Comparison of ENCODE assay signal across 30 cellular contexts in genomic region chr2:191951832-191952231, GRCh38.
"Had no signal": no experiment of that assay in that cellular context is flagged by ENCODE, and none has a peak within 500 bp of the region (broad histone marks: within the 10 kb centered on the region; RNA-seq: fewer than 3 reads in every experiment).

No MANE protein-coding gene starts in this region.

- H3K9ac ChIP-seq: parathyroid adenoma had no signal

- H3K27ac ChIP-seq: breast epithelium, colonic mucosa, gastrocnemius medialis, hepatocyte, parathyroid adenoma, right lobe of liver, skin epidermis, thoracic aorta, upper lobe of left lung, vagina had no signal

- H3K4me1 ChIP-seq: breast epithelium, colonic mucosa, gastrocnemius medialis, parathyroid adenoma, right lobe of liver, vagina had no signal

- H3K27me3 Mint-ChIP-seq: memory B cell had no signal

- H3K4me3 Mint-ChIP-seq: activated CD4-positive, alpha-beta T cell treated with anti-CD3 and anti-CD28 coated beads for 36 hours; activated T-cell treated with anti-CD3 and anti-CD28 coated beads, Interleukin-2, amount 50 U/mL, for 72 hours; central memory CD8-positive, alpha-beta T cell; memory B cell; naive thymus-derived CD8-positive, alpha-beta T cell; neural crest cell; stimulated activated naive CD8-positive, alpha-beta T cell treated with anti-CD3 and anti-CD28 coated beads, Interleukin-15, Interleukin-2, amounts not matched to agents 100 ng/mL and 50 ng/mL, for 24 hours had no signal

- H3K4me2 ChIP-seq: hepatocyte had no signal

- H3K9me3 Mint-ChIP-seq: activated naive CD4-positive, alpha-beta T cell treated with anti-CD3 and anti-CD28 coated beads, Interleukin-2, amount 50 U/mL, for 72 hours; activated T-cell treated with anti-CD3 and anti-CD28 coated beads, Interleukin-2, amount 50 U/mL, for 72 hours; central memory CD8-positive, alpha-beta T cell; memory B cell; stimulated activated naive CD8-positive, alpha-beta T cell treated with anti-CD3 and anti-CD28 coated beads, Interleukin-15, Interleukin-2, amounts not matched to agents 100 ng/mL and 50 ng/mL, for 24 hours had no signal

- H3K4me1 Mint-ChIP-seq: activated CD4-positive, alpha-beta T cell treated with anti-CD3 and anti-CD28 coated beads for 36 hours; central memory CD8-positive, alpha-beta T cell; memory B cell; naive thymus-derived CD8-positive, alpha-beta T cell had no signal

- H3K27me3 ChIP-seq: breast epithelium, colonic mucosa, dorsolateral prefrontal cortex, gastrocnemius medialis, hepatocyte, right lobe of liver, upper lobe of left lung, vagina had no signal

- H3K27ac Mint-ChIP-seq: activated CD4-positive, alpha-beta T cell treated with anti-CD3 and anti-CD28 coated beads for 36 hours; activated naive CD4-positive, alpha-beta T cell treated with anti-CD3 and anti-CD28 coated beads, Interleukin-2, amount 50 U/mL, for 72 hours; activated T-cell treated with anti-CD3 and anti-CD28 coated beads, Interleukin-2, amount 50 U/mL, for 72 hours; memory B cell; naive thymus-derived CD8-positive, alpha-beta T cell; stimulated activated naive CD8-positive, alpha-beta T cell treated with anti-CD3 and anti-CD28 coated beads, Interleukin-15, Interleukin-2, amounts not matched to agents 100 ng/mL and 50 ng/mL, for 24 hours had no signal

- H3K36me3 Mint-ChIP-seq: activated naive CD4-positive, alpha-beta T cell treated with anti-CD3 and anti-CD28 coated beads, Interleukin-2, amount 50 U/mL, for 72 hours; memory B cell; naive thymus-derived CD8-positive, alpha-beta T cell had no signal

- H3K4me3 ChIP-seq: breast epithelium, colonic mucosa, dorsolateral prefrontal cortex, gastrocnemius medialis, hepatocyte, right lobe of liver, skin epidermis, thoracic aorta, upper lobe of left lung, vagina had no signal

- DNase-seq: activated CD4-positive, alpha-beta T cell treated with anti-CD3 and anti-CD28 coated beads for 36 hours; activated CD4-positive, alpha-beta T cell treated with anti-CD3 and anti-CD28 coated beads, Interleukin-2, amount 50 U/mL, for 4 hours; activated CD4-positive, CD25-positive, alpha-beta regulatory T cell; activated naive CD4-positive, alpha-beta T cell; activated T-cell treated with anti-CD3 and anti-CD28 coated beads for 4 hours; activated T-cell treated with anti-CD3 and anti-CD28 coated beads, Interleukin-2, amount 50 U/mL, for 72 hours; colonic mucosa; effector memory CD4-positive, alpha-beta T cell; gastrocnemius medialis; islet precursor cell; midbrain; naive thymus-derived CD8-positive, alpha-beta T cell; occipital lobe; right lobe of liver; stimulated activated CD4-positive, alpha-beta T cell treated with anti-CD3 and anti-CD28 coated beads, Interleukin-12 subunit alpha, Interleukin-12 subunit beta, amount 100 ng/mL, for 4 hours; stimulated activated CD4-positive, alpha-beta T cell treated with anti-CD3 and anti-CD28 coated beads, Interleukin-4, amount 100 ng/mL, for 1 hour; T-helper 1 cell; upper lobe of left lung had no signal

- H2AFZ ChIP-seq: hepatocyte, parathyroid adenoma had no signal

- H3K36me3 ChIP-seq: breast epithelium, colonic mucosa, gastrocnemius medialis, right lobe of liver, thoracic aorta, upper lobe of left lung, vagina had no signal

- H3K9me3 ChIP-seq: breast epithelium, colonic mucosa, gastrocnemius medialis, right lobe of liver, thoracic aorta, upper lobe of left lung, vagina had no signal

- H3K79me2 ChIP-seq: hepatocyte, parathyroid adenoma had no signal
